Comparison of ENCODE assay signal across 10 cellular contexts in the genomic region with DNA sequence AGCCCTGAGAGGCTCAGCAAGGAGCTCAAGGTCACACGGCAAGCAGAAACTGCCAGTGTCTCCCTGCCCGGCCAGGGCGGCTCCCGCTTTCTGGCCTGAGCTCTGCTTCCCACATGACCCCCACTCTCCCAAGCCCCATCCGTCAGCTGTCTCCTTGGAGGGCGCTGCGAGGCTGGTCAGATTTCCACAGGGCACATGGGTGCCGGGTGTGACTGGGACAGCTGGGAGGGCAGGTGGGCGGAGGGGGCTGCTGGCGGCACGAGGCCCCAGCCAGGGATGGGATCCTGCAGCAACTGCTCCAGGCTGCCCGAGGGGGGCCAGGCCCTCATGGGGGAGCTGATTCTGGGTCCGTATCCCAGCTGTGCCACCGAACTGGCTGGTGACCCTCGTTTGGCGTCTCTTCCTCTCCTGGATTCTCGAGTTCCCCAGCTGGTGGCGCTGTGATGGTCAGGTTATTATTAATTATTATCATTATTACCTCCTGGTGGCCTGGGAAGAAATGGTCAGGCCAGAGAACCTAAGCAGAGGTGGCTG. TPM values are rescaled to one million over a fixed set of nuclear protein-coding genes. Genes with fewer than 3 reads are reported as not detected.
DNase-seq lines count a peak whose midpoint lies in the region; ATAC-seq, FAIRE-seq and TF ChIP-seq lines count a peak whose summit lies in the region.
"Had no signal": no experiment of that assay in that cellular context is flagged by ENCODE, and none has a peak within 500 bp of the region (broad histone marks: within the 10 kb centered on the region; RNA-seq: fewer than 3 reads in every experiment).

No MANE protein-coding gene starts in this region.

- H2AK5ac ChIP-seq in H1 (ENCODE audit: low read depth, low read length) = no peak overlapping the region; the same call in 1 of the 2 replicates

- no peak for ATAC-seq in esophagus mucosa

- H3K9me3 ChIP-seq in H1 (ENCODE audit: insufficient read depth in 2 of 2, low read depth in 1 of 2, low read length in 1 of 2) = no peaks in the 10 kb centered on the region

- H4K20me1 ChIP-seq in H1 (replicated peaks in 1 of 2; ENCODE audit: control insufficient read depth in 1 of 2, insufficient read depth in 2 of 2, low read length in 2 of 2) = no peaks in the 10 kb centered on the region

- TF ChIP-seq EP300 in H1 (IDR thresholded peaks at IDR 0.05; ENCODE audit: borderline replicate concordance in 1 of 2, low read depth in 2 of 2, low read length in 2 of 2) = no peak

- no peak overlapping the region for H2BK120ac ChIP-seq in H1 (replicated peaks; ENCODE audit: low read depth, low read length)

- H3K4me3 Mint-ChIP-seq in progenitor cell of endocrine pancreas (ENCODE audit: low read depth) = no peak overlapping the region

- TF ChIP-seq CTCF in GM10266 (IDR thresholded peaks at IDR 0.05; ENCODE audit: control insufficient read depth, insufficient read depth, low read depth, missing control alignments) (peak; percentile 38), NB4 (IDR thresholded peaks at IDR 0.05; ENCODE audit: low read depth, low read length) (peak; percentile 30), H1 (IDR thresholded peaks at IDR 0.05; ENCODE audit: control extremely low read depth in 1 of 3, insufficient read depth in 1 of 3, low read depth in 1 of 3, low read length in 3 of 3) (peak; percentile 44 to 80 (median 59)), progenitor cell of endocrine pancreas (IDR thresholded peaks at IDR 0.05; ENCODE audit: unreplicated experiment) (peak; percentile 45)

- H3K18ac ChIP-seq in H1 (ENCODE audit: extremely low read depth, low read length) = no peak overlapping the region

- peaks cover 0 to 14% (median 3%) of the 10 kb centered on the region in 4 experiments; a peak in 4 of 7 replicates for H3K4me1 ChIP-seq in H1 (replicated peaks in 1 of 4; ENCODE audit: control insufficient read depth in 3 of 4, insufficient read depth in 4 of 4, low read length in 3 of 4)

- H3K56ac ChIP-seq in H1 (replicated peaks; ENCODE audit: insufficient read length, low read depth, low read length) = no peak overlapping the region

- DNase-seq in GM10266 (ENCODE audit: extremely low spot score) (peak; percentile 35), NB4 (ENCODE audit: low read depth) (no peak), H1 (ENCODE audit: low read depth in 1 of 2, low spot score in 2 of 2) (peak in 1 of 2 experiments; percentile 63), progenitor cell of endocrine pancreas (ENCODE audit: low spot score, unreplicated experiment) (no peak), NCI-H2227 (lab: John Stamatoyannopoulos, UW; ENCODE audit: unreplicated experiment) (no peak), NCI-H748 treated with DMSO at 0.1 percent for 48 hours (lab: John Stamatoyannopoulos, UW) (no peak), SIG-M5 (lab: John Stamatoyannopoulos, UW) (no peak)
- DNase-seq: NCI-H2227 treated with DMSO at 0.1 percent for 48 hours had no signal

- TF ChIP-seq POLR2A in NB4 (IDR thresholded peaks at IDR 0.05; ENCODE audit: extremely low read depth, insufficient read length) (no peak), H1 (IDR thresholded peaks at IDR 0.05; ENCODE audit: control extremely low read depth in 1 of 2, low read depth in 2 of 2, low read length in 2 of 2) (no peak)

- H2BK15ac ChIP-seq in H1 (ENCODE audit: low read length) = peak overlapping the region; percentile 84; the same call in 1 of the 2 replicates

- peaks cover 6% of the 10 kb centered on the region for H3K4me1 Mint-ChIP-seq in progenitor cell of endocrine pancreas (ENCODE audit: low read depth)

- no peak overlapping the region for H3K23ac ChIP-seq in H1 (ENCODE audit: insufficient read length)

- H3K36me3 Mint-ChIP-seq in progenitor cell of endocrine pancreas (ENCODE audit: insufficient read depth) = no peaks in the 10 kb centered on the region

- CTCF ChIA-PET in H1 (lab: Charles Lee; ENCODE audit: partially characterized antibody) = interaction anchor here (0.6 to 65.2 kb wide), 26 partner anchors 10 to 420 kb away, joined by 3 to 1529 read pairs (median 4); partner anchors contain the start of genes ARPC5L, NR6A1, OLFML2A and RPL35

- no peak overlapping the region for H4K5ac ChIP-seq in H1 (ENCODE audit: insufficient read length, low read depth, low read length)

- peak in 1 of 2 experiments; percentile 16; a peak in 1 of 4 replicates for TF ChIP-seq RAD21 in H1 (IDR thresholded peaks at IDR 0.05 in 1 of 2, conservative IDR thresholded peaks at IDR 0.05 in 1 of 2; ENCODE audit: low read depth in 2 of 2, low read length in 2 of 2)

- no peak overlapping the region for H2BK5ac ChIP-seq in H1 (ENCODE audit: low read depth, low read length)

- H3K9ac ChIP-seq in H1 (replicated peaks in 1 of 4; ENCODE audit: extremely low read depth in 1 of 4, low read depth in 3 of 4, low read length in 3 of 4) = no peak overlapping the region

- peak overlapping the region; percentile 63 for H4K8ac ChIP-seq in H1 (ENCODE audit: extremely low read depth, insufficient read depth, low read length)

- H3K4me3 ChIP-seq in NB4 (ENCODE audit: low read depth, low read length) (no peak overlapping the region), H1 (ENCODE audit: extremely low read depth in 1 of 4, insufficient read depth in 2 of 4, low read depth in 3 of 4, low read length in 4 of 4) (no peak overlapping the region)

- H2BK20ac ChIP-seq in H1 (ENCODE audit: low read length) = peak overlapping the region; percentile 6; the same call in 1 of the 2 replicates

- no peak overlapping the region for H3K4ac ChIP-seq in H1 (replicated peaks; ENCODE audit: insufficient read length, low read depth, low read length)

- H4K91ac ChIP-seq in H1 (replicated peaks; ENCODE audit: insufficient read length, low read length) = no peak overlapping the region

- no peaks in the 10 kb centered on the region for H3K79me1 ChIP-seq in H1 (ENCODE audit: low read depth, low read length)

- H2AFZ ChIP-seq in H1 (ENCODE audit: low read length) = no peak overlapping the region

- H2BK12ac ChIP-seq in H1 (ENCODE audit: low read depth, low read length) = no peak overlapping the region; the same call in 1 of the 2 replicates

- WGBS in H1 (ENCODE audit: extremely low coverage in 1 of 2, insufficient coverage in 1 of 2, insufficient read length in 1 of 2, insufficient replicate concordance in 2 of 2, low coverage in 1 of 2, low lambda C conversion rate in 2 of 2, missing lambda C conversion rate in 1 of 2), 2 experiments = 74% methylated on average over 15 of the region's 18 CpGs; no CpG with 5 or more reads in 1 of the 2 experiments

- H3K27ac Mint-ChIP-seq in progenitor cell of endocrine pancreas = peak overlapping the region; percentile 74

- no peak overlapping the region for H3K14ac ChIP-seq in H1 (ENCODE audit: insufficient read length)

- no peaks in the 10 kb centered on the region for H3K36me3 ChIP-seq in H1 (ENCODE audit: control insufficient read depth in 2 of 4, insufficient read depth in 4 of 4, low read length in 3 of 4)

- H3K27ac ChIP-seq in H1 (ENCODE audit: low read depth, low read length) = 0 out of 2 replicates have a peak overlapping the region, but pooled peaks have one; percentile 5

- no peak overlapping the region for H3K4me2 ChIP-seq in H1 (ENCODE audit: insufficient read depth in 1 of 2, low read depth in 2 of 2, low read length in 2 of 2)

- POLR2A ChIA-PET in H1 (lab: Charles Lee; ENCODE audit: partially characterized antibody) = interaction anchor here (0.6 to 6.4 kb wide), 10 partner anchors 11 to 401 kb away, joined by 3 to 29 read pairs (median 4); partner anchors contain the start of genes ARPC5L, HSPA5, OLFML2A and RPL35

- no peaks in the 10 kb centered on the region for H3K27me3 ChIP-seq in H1 (replicated peaks in 1 of 4; ENCODE audit: control insufficient read depth in 3 of 4, extremely low read depth in 1 of 4, insufficient read depth in 3 of 4, low read length in 3 of 4)

- no peaks in the 10 kb centered on the region for H3K9me3 Mint-ChIP-seq in progenitor cell of endocrine pancreas (ENCODE audit: low read depth)

- no peak for FAIRE-seq in H1 (lab: Jason Lieb, UNC)

- no peaks in the 10 kb centered on the region for H3K27me3 Mint-ChIP-seq in progenitor cell of endocrine pancreas

- no peaks in the 10 kb centered on the region for H3K23me2 ChIP-seq in H1 (ENCODE audit: low read depth, low read length)

- H3K79me2 ChIP-seq in H1 (ENCODE audit: control insufficient read depth in 1 of 2, insufficient read depth in 2 of 2, low read length in 2 of 2) = no peaks in the 10 kb centered on the region

RNA-seq across cellular contexts. Expression of gene WDR38, which starts 12.9 kb away (rescaled TPM):
- not detected in 2 replicates for total RNA-seq in H1 (2021; fragmentation: NEBNext Ultra II Directional; extraction: Animal tissue kit (Norgen Biotek cat#: 25700))
- polyA plus RNA-seq in H1 (2011; rRNA removed) = not detected in 2 replicates
- not detected for polyA plus RNA-seq in H1 (2011; cell fraction: cytosol; rRNA removed)
- polyA plus RNA-seq in H1 (2011; cell fraction: nucleus; rRNA removed) = not detected
- polyA plus RNA-seq in H1 (2012, experiment 1 of 2) = 0.15 TPM in 1 of 4 replicates, not detected in the others
- polyA plus RNA-seq in H1 (2012, experiment 2 of 2) = not detected
- not detected for polyA plus RNA-seq in H1 (2013, experiment 1 of 2)
- not detected for polyA plus RNA-seq in H1 (2013, experiment 2 of 2)
- polyA minus RNA-seq in H1 (2011; rRNA and poly(A)+ RNA removed) = not detected in 2 replicates
- polyA minus RNA-seq in H1 (2011; cell fraction: cytosol; rRNA and poly(A)+ RNA removed) = not detected
- not detected for polyA minus RNA-seq in H1 (2011; cell fraction: nucleus; rRNA and poly(A)+ RNA removed)
- total RNA-seq in progenitor cell of endocrine pancreas (not detected in 2 replicates), esophagus mucosa (not detected)
- total RNA-seq: dermis microvascular lymphatic vessel endothelial cell had no signal

RNA-seq across cellular contexts. Expression of gene RPL35, which starts 21.4 kb away (rescaled TPM):
- 1,831 and 1,889 TPM in 2 replicates for total RNA-seq in H1 (2021; fragmentation: NEBNext Ultra II Directional; extraction: Animal tissue kit (Norgen Biotek cat#: 25700))
- polyA plus RNA-seq in H1 (2011; rRNA removed) = 2,448 and 2,722 TPM in 2 replicates
- polyA plus RNA-seq in H1 (2011; cell fraction: cytosol; rRNA removed) = 4,965 TPM
- polyA plus RNA-seq in H1 (2011; cell fraction: nucleus; rRNA removed) = 2,178 TPM
- polyA plus RNA-seq in H1 (2012, experiment 1 of 2) = 2,603 to 3,842 TPM (median 3,090 TPM) in 4 replicates
- polyA plus RNA-seq in H1 (2012, experiment 2 of 2) = 9,007 TPM
- polyA plus RNA-seq in H1 (2013, experiment 1 of 2) = 5,141 TPM
- polyA plus RNA-seq in H1 (2013, experiment 2 of 2) = 5,188 TPM
- 246 and 282 TPM in 2 replicates for polyA minus RNA-seq in H1 (2011; rRNA and poly(A)+ RNA removed)
- 329 TPM for polyA minus RNA-seq in H1 (2011; cell fraction: cytosol; rRNA and poly(A)+ RNA removed)
- polyA minus RNA-seq in H1 (2011; cell fraction: nucleus; rRNA and poly(A)+ RNA removed) = 840 TPM
- total RNA-seq in progenitor cell of endocrine pancreas = 1,027 and 1,077 TPM in 2 replicates
- 1,741 TPM for total RNA-seq in esophagus mucosa

RNA-seq across cellular contexts. Expression of gene ARPC5L, which starts 21.6 kb away (rescaled TPM):
- total RNA-seq in H1 (2021; fragmentation: NEBNext Ultra II Directional; extraction: Animal tissue kit (Norgen Biotek cat#: 25700)) = 50.5 and 50.6 TPM in 2 replicates
- 34.1 and 36.0 TPM in 2 replicates for polyA plus RNA-seq in H1 (2011; rRNA removed)
- polyA plus RNA-seq in H1 (2011; cell fraction: cytosol; rRNA removed) = 57.0 TPM
- polyA plus RNA-seq in H1 (2011; cell fraction: nucleus; rRNA removed) = 13.7 TPM
- 49.1 to 62.4 TPM (median 51.3 TPM) in 4 replicates for polyA plus RNA-seq in H1 (2012, experiment 1 of 2)
- polyA plus RNA-seq in H1 (2012, experiment 2 of 2) = 33.4 TPM
- 54.3 TPM for polyA plus RNA-seq in H1 (2013, experiment 1 of 2)
- polyA plus RNA-seq in H1 (2013, experiment 2 of 2) = 54.7 TPM
- 11.3 and 14.8 TPM in 2 replicates for polyA minus RNA-seq in H1 (2011; rRNA and poly(A)+ RNA removed)
- 18.1 TPM for polyA minus RNA-seq in H1 (2011; cell fraction: cytosol; rRNA and poly(A)+ RNA removed)
- polyA minus RNA-seq in H1 (2011; cell fraction: nucleus; rRNA and poly(A)+ RNA removed) = 9.9 TPM
- 36.6 and 36.9 TPM in 2 replicates for total RNA-seq in progenitor cell of endocrine pancreas
- 59.3 TPM for total RNA-seq in esophagus mucosa
